Comparison of ENCODE assay signal across 15 cellular contexts in the genomic region with DNA sequence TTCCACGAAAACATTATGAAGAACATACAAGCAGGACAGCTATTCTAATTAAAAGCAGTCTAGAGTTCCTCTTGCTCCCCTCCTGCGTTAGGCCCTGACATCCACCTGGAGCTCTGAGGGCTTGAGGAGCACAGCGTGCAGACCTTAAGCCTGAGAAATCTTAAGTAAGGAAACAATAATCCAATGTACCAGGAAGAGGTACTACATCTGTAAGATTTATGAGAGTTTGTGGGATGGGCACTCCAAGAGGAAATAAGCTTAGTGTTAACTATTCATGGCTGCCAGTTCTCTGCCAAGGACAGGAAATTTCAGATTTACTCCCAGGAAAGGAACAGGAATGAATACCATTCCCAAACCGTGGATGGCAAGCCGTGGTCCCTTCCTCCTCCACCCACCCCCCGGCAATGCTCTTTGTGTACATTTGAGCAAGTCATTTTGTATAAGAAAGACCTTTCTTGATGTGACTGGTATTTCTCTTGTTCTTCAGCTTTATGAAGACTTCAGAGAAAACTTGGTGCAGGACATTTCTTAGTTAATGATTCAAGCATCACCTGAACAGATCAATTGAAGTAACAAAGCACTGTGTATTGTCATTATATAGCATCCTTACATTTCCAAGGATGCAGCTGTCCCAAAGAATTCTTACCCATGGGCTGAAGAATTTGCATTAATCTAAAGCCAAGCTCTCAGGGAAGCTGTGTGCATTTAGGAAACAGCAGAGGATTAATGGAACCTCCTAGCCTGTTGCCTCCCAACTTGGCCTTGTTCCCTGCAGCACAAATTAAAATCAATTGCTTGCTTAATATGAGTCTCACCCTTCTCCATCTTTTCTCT. TPM values are rescaled to one million over a fixed set of nuclear protein-coding genes. Genes with fewer than 3 reads are reported as not detected.
A peak's percentile ranks its signal among the peaks of the same experiment; 100 is the strongest.
DNase-seq lines count a peak whose midpoint lies in the region; FAIRE-seq and TF ChIP-seq lines count a peak whose summit lies in the region.
"Had no signal": no experiment of that assay in that cellular context is flagged by ENCODE, and none has a peak within 500 bp of the region (broad histone marks: within the 10 kb centered on the region; RNA-seq: fewer than 3 reads in every experiment).

No MANE protein-coding gene starts in this region.

- H3K14ac ChIP-seq in H1 (ENCODE audit: insufficient read length), result no peak overlapping the region

- no peak overlapping the region; the same call in 1 of the 2 replicates for H2AK5ac ChIP-seq in H1 (ENCODE audit: low read depth, low read length)

- peaks cover 0 to 2% (median 0%) of the 10 kb centered on the region in 7 donors for H3K9me3 Mint-ChIP-seq in CD14-positive monocyte
- H3K9me3 Mint-ChIP-seq: activated naive CD8-positive, alpha-beta T cell treated with anti-CD3 and anti-CD28 coated beads, Interleukin-2, amount 50 U/mL, for 24 hours; CD4-positive, alpha-beta memory T cell had no signal

- TF ChIP-seq RAD21 in H1 (IDR thresholded peaks at IDR 0.05 in 1 of 2, conservative IDR thresholded peaks at IDR 0.05 in 1 of 2; ENCODE audit: low read depth in 2 of 2, low read length in 2 of 2) (no peak), liver (IDR thresholded peaks at IDR 0.05) (no peak)

- H4K91ac ChIP-seq in H1 (replicated peaks; ENCODE audit: insufficient read length, low read length), result no peak overlapping the region

- no peaks in the 10 kb centered on the region for H3K23me2 ChIP-seq in H1 (ENCODE audit: low read depth, low read length)

- H3K4me2 ChIP-seq in H1 (ENCODE audit: insufficient read depth in 1 of 2, low read depth in 2 of 2, low read length in 2 of 2), result peak overlapping the region; percentile 21 to 48; a peak in 3 of 4 replicates

- peak overlapping the region; percentile 35 for H3K9ac ChIP-seq in HUES6 (ENCODE audit: low read length)
- H3K9ac ChIP-seq in H1 (replicated peaks in 1 of 4; ENCODE audit: extremely low read depth in 1 of 4, low read depth in 3 of 4, low read length in 3 of 4), result no peak overlapping the region
- peak overlapping the region in 1 of 2 donors; percentile 89 for H3K9ac ChIP-seq in liver (ENCODE audit: low read depth in 1 of 2, low read length in 2 of 2)

- no peak overlapping the region for H2AFZ ChIP-seq in H1 (ENCODE audit: low read length)

- TF ChIP-seq CTCF in H1 (IDR thresholded peaks at IDR 0.05; ENCODE audit: control extremely low read depth in 1 of 3, insufficient read depth in 1 of 3, low read depth in 1 of 3, low read length in 3 of 3), result no peak
- TF ChIP-seq CTCF in liver (IDR thresholded peaks at IDR 0.05; ENCODE audit: low read depth, low read length, missing input control), result no peak
- no peak for TF ChIP-seq CTCF in tibial nerve (IDR thresholded peaks at IDR 0.05)
- TF ChIP-seq CTCF in CD14-positive monocyte (IDR thresholded peaks at IDR 0.05), result no peak

- no peak overlapping the region for H3K4me3 ChIP-seq in HUES6 (ENCODE audit: low read depth, low read length)
- no peak overlapping the region for H3K4me3 ChIP-seq in H1 (ENCODE audit: extremely low read depth in 1 of 4, insufficient read depth in 2 of 4, low read depth in 3 of 4, low read length in 4 of 4)
- peak overlapping the region in 1 of 3 donors; percentile 21 for H3K4me3 ChIP-seq in liver (ENCODE audit: low read depth in 1 of 3, low read length in 3 of 3)
- no peak overlapping the region for H3K4me3 ChIP-seq in tibial nerve

- POLR2A ChIA-PET in H1 (lab: Charles Lee; ENCODE audit: partially characterized antibody), result no interaction called here

- no peak overlapping the region for H4K5ac ChIP-seq in H1 (ENCODE audit: insufficient read length, low read depth, low read length)

- H4K20me1 ChIP-seq in H1 (replicated peaks in 1 of 2; ENCODE audit: control insufficient read depth in 1 of 2, insufficient read depth in 2 of 2, low read length in 2 of 2), result no peaks in the 10 kb centered on the region

- no peak for TF ChIP-seq EP300 in H1 (IDR thresholded peaks at IDR 0.05; ENCODE audit: borderline replicate concordance in 1 of 2, low read depth in 2 of 2, low read length in 2 of 2)
- no peak for TF ChIP-seq EP300 in tibial nerve (IDR thresholded peaks at IDR 0.05)

- no peaks in the 10 kb centered on the region for H3K36me3 ChIP-seq in HUES6 (ENCODE audit: control insufficient read depth, insufficient read depth, low read length)
- no peaks in the 10 kb centered on the region; a peak in 1 of 8 replicates for H3K36me3 ChIP-seq in H1 (ENCODE audit: control insufficient read depth in 2 of 4, insufficient read depth in 4 of 4, low read length in 3 of 4)
- H3K36me3 ChIP-seq in liver (ENCODE audit: control insufficient read depth in 4 of 4, insufficient read depth in 3 of 4, low read depth in 1 of 4, low read length in 3 of 4), result no peaks in the 10 kb centered on the region
- peaks cover 0 to 22% (median 0%) of the 10 kb centered on the region in 3 donors for H3K36me3 ChIP-seq in tibial nerve

- no peak overlapping the region for H3K4me3 Mint-ChIP-seq in CD14-positive monocyte
- H3K4me3 Mint-ChIP-seq: activated naive CD8-positive, alpha-beta T cell treated with anti-CD3 and anti-CD28 coated beads, Interleukin-2, amount 50 U/mL, for 24 hours; CD4-positive, alpha-beta memory T cell had no signal

- intact Hi-C loops in CD14-positive monocyte (cut with micrococcal nuclease), result no loop called here

- no peak overlapping the region for H3K27ac Mint-ChIP-seq in CD14-positive monocyte
- H3K27ac Mint-ChIP-seq: activated naive CD8-positive, alpha-beta T cell treated with anti-CD3 and anti-CD28 coated beads, Interleukin-2, amount 50 U/mL, for 24 hours had no signal

- no peaks in the 10 kb centered on the region for H3K9me3 ChIP-seq in HUES6 (ENCODE audit: control insufficient read depth, insufficient read depth, low read depth, low read length)
- H3K9me3 ChIP-seq in H1 (ENCODE audit: insufficient read depth in 2 of 2, low read depth in 1 of 2, low read length in 1 of 2), result no peaks in the 10 kb centered on the region
- H3K9me3 ChIP-seq in liver (ENCODE audit: control insufficient read depth in 4 of 4, low read length in 3 of 4), result no peaks in the 10 kb centered on the region
- no peaks in the 10 kb centered on the region for H3K9me3 ChIP-seq in tibial nerve

- H3K79me2 ChIP-seq in H1 (ENCODE audit: control insufficient read depth in 1 of 2, insufficient read depth in 2 of 2, low read length in 2 of 2), result no peaks in the 10 kb centered on the region

- H3K4me1 ChIP-seq in HUES6 (ENCODE audit: control insufficient read depth, insufficient read depth, low read length) (peaks cover 23% of the 10 kb centered on the region), H1 (replicated peaks in 1 of 4; ENCODE audit: control insufficient read depth in 3 of 4, insufficient read depth in 4 of 4, low read length in 3 of 4) (peaks cover 0 to 14% (median 12%) of the 10 kb centered on the region in 4 experiments; a peak in 3 of 7 replicates), liver (ENCODE audit: control insufficient read depth in 4 of 4, insufficient read depth in 4 of 4, low read length in 3 of 4) (peaks cover 7 to 48% (median 33%) of the 10 kb centered on the region in 4 donors), tibial nerve (peaks cover 0 to 46% (median 22%) of the 10 kb centered on the region in 4 donors)

- no peak overlapping the region for H3K23ac ChIP-seq in H1 (ENCODE audit: insufficient read length)

- CTCF ChIA-PET in H1 (lab: Charles Lee; ENCODE audit: partially characterized antibody), result interaction anchor here (0.8 to 7.2 kb wide), 7 partner anchors 8 to 51 kb away, joined by 3 to 60 read pairs (median 6); no protein-coding TSS in a partner anchor

- H3K4ac ChIP-seq in H1 (replicated peaks; ENCODE audit: insufficient read length, low read depth, low read length), result no peak overlapping the region

- H2BK15ac ChIP-seq in H1 (ENCODE audit: low read length), result no peak overlapping the region

- peaks cover 0 to 2% of the 10 kb centered on the region in 2 donors for H3K36me3 Mint-ChIP-seq in CD14-positive monocyte
- H3K36me3 Mint-ChIP-seq: CD4-positive, alpha-beta memory T cell had no signal

- no peak overlapping the region for H3K56ac ChIP-seq in H1 (replicated peaks; ENCODE audit: insufficient read length, low read depth, low read length)

- WGBS in H1 (ENCODE audit: extremely low coverage in 1 of 2, insufficient coverage in 1 of 2, insufficient read length in 1 of 2, insufficient replicate concordance in 2 of 2, low coverage in 1 of 2, low lambda C conversion rate in 2 of 2, missing lambda C conversion rate in 1 of 2), 2 experiments, result 67% methylated on average over 6 of the region's 6 CpGs; no CpG with 5 or more reads in 1 of the 2 experiments
- 66% methylated on average over 6 of the region's 6 CpGs for WGBS in liver
- WGBS in tibial nerve, 2 donors, result 55 to 56% methylated on average over 6 of the region's 6 CpGs

- no peak overlapping the region for H3K18ac ChIP-seq in H1 (ENCODE audit: extremely low read depth, low read length)

- H2BK12ac ChIP-seq in H1 (ENCODE audit: low read depth, low read length), result no peak overlapping the region

- H3K27ac ChIP-seq in HUES6 (ENCODE audit: low read depth, low read length) (peak overlapping the region; percentile 80), H1 (ENCODE audit: low read depth, low read length) (no peak overlapping the region), liver (ENCODE audit: low read depth in 1 of 2, low read length in 2 of 2) (peak overlapping the region; percentile 90 to 98), tibial nerve (peak overlapping the region in 3 of 4 donors; percentile 29 to 66 (median 64))

- no peak for FAIRE-seq in H1 (lab: Jason Lieb, UNC)

- peak in 1 of 2 experiments; percentile 33 for DNase-seq in H1 (ENCODE audit: low read depth in 1 of 2, low spot score in 2 of 2)
- no peak for DNase-seq in tibial nerve (ENCODE audit: low spot score in 2 of 2)
- no peak for DNase-seq in NCI-H2081 (lab: John Stamatoyannopoulos, UW)
- DNase-seq in CD14-positive monocyte (ENCODE audit: low spot score), result no peak
- DNase-seq in stimulated activated CD4-positive, alpha-beta T cell treated with anti-CD3 and anti-CD28 coated beads, Interleukin-12 subunit alpha, Interleukin-12 subunit beta, amount 100 ng/mL, for 4 hours, result no peak
- DNase-seq: activated CD4-positive, alpha-beta T cell treated with anti-CD3 and anti-CD28 coated beads for 4 hours; activated naive CD8-positive, alpha-beta T cell treated with anti-CD3 and anti-CD28 coated beads, Interleukin-2, amount 50 U/mL, for 24 hours; activated T-cell treated with anti-CD3 and anti-CD28 coated beads, Interleukin-2, amount 50 U/mL, for 1 hour; CD4-positive, alpha-beta memory T cell; HCEC 1CT; Karpas-422; NCI-H524 treated with DMSO at 0.1 percent for 48 hours; posterior cingulate gyrus had no signal

- peaks cover 15% of the 10 kb centered on the region for H3K4me1 Mint-ChIP-seq in CD14-positive monocyte

- H3K27me3 ChIP-seq in HUES6 (ENCODE audit: control insufficient read depth, insufficient read depth, low read length) (no peaks in the 10 kb centered on the region), H1 (replicated peaks in 1 of 4; ENCODE audit: control insufficient read depth in 3 of 4, extremely low read depth in 1 of 4, insufficient read depth in 3 of 4, low read length in 3 of 4) (no peaks in the 10 kb centered on the region), liver (ENCODE audit: control insufficient read depth in 4 of 4, insufficient read depth in 4 of 4, low read length in 3 of 4) (no peaks in the 10 kb centered on the region), tibial nerve (no peaks in the 10 kb centered on the region)

- H2BK5ac ChIP-seq in H1 (ENCODE audit: low read depth, low read length), result 0 out of 2 replicates have a peak overlapping the region, but pooled peaks have one; percentile 3

- no peak for TF ChIP-seq POLR2A in H1 (IDR thresholded peaks at IDR 0.05; ENCODE audit: control extremely low read depth in 1 of 2, low read depth in 2 of 2, low read length in 2 of 2)
- TF ChIP-seq POLR2A in tibial nerve (IDR thresholded peaks at IDR 0.05), result no peak

- no peak overlapping the region for H4K8ac ChIP-seq in H1 (ENCODE audit: extremely low read depth, insufficient read depth, low read length)

- H3K79me1 ChIP-seq in H1 (ENCODE audit: low read depth, low read length), result no peaks in the 10 kb centered on the region

- H2BK120ac ChIP-seq in H1 (replicated peaks; ENCODE audit: low read depth, low read length), result no peak overlapping the region

- H2BK20ac ChIP-seq in H1 (ENCODE audit: low read length), result no peak overlapping the region

- H3K27me3 Mint-ChIP-seq in CD14-positive monocyte (ENCODE audit: low read depth in 3 of 3), result peaks cover 0 to 2% (median 0%) of the 10 kb centered on the region in 3 donors
- H3K27me3 Mint-ChIP-seq: activated naive CD8-positive, alpha-beta T cell treated with anti-CD3 and anti-CD28 coated beads, Interleukin-2, amount 50 U/mL, for 24 hours; CD4-positive, alpha-beta memory T cell had no signal

RNA-seq across cellular contexts. Expression of gene VILL, which starts 28.7 kb away (rescaled TPM):
- total RNA-seq in H1 (2021; fragmentation: NEBNext Ultra II Directional; extraction: Animal tissue kit (Norgen Biotek cat#: 25700)), result 4.1 and 4.6 TPM in 2 replicates
- 4.2 and 7.4 TPM in 2 replicates for polyA plus RNA-seq in H1 (2011; rRNA removed)
- polyA plus RNA-seq in H1 (2011; cell fraction: cytosol; rRNA removed), result 5.9 TPM
- 20.0 TPM for polyA plus RNA-seq in H1 (2011; cell fraction: nucleus; rRNA removed)
- 2.4 to 5.7 TPM (median 4.2 TPM) in 4 replicates for polyA plus RNA-seq in H1 (2012, experiment 1 of 2)
- polyA plus RNA-seq in H1 (2012, experiment 2 of 2), result 3.4 TPM
- polyA plus RNA-seq in H1 (2013, experiment 1 of 2), result 1.4 TPM
- 1.5 TPM for polyA plus RNA-seq in H1 (2013, experiment 2 of 2)
- polyA minus RNA-seq in H1 (2011; rRNA and poly(A)+ RNA removed), result 7.7 and 8.0 TPM in 2 replicates
- polyA minus RNA-seq in H1 (2011; cell fraction: cytosol; rRNA and poly(A)+ RNA removed), result 2.5 TPM
- polyA minus RNA-seq in H1 (2011; cell fraction: nucleus; rRNA and poly(A)+ RNA removed), result 11.4 TPM
- total RNA-seq in liver, result 1 to 10 TPM; 2.2 to 3.5 TPM
- polyA plus RNA-seq in liver, result 1 to 10 TPM in 1 of 2 donors, under 1 TPM in 1; 0.88 to 1.1 TPM
- 10 to 100 TPM; 13.6 to 16.5 (median 15.3) TPM for total RNA-seq in tibial nerve
- polyA plus RNA-seq in CD14-positive monocyte, result 1 to 10 TPM; 4.4 to 7.4 TPM
